In genomic region chr12:75725505-75726120, GRCh38 we compare ENCODE assay signal across 8 cellular contexts.
DNase-seq lines count a peak whose midpoint lies in the region; ATAC-seq and TF ChIP-seq lines count a peak whose summit lies in the region.

No MANE protein-coding gene starts in this region.

- H3K36me3 ChIP-seq in heart right ventricle (no peaks in the 10 kb centered on the region), uterus (no peaks in the 10 kb centered on the region)

- no peak for TF ChIP-seq POLR2A in uterus (IDR thresholded peaks at IDR 0.05)

- H3K4me1 ChIP-seq in heart right ventricle (peaks cover 13 to 54% (median 47%) of the 10 kb centered on the region in 9 donors), uterus (peaks cover 0 to 12% of the 10 kb centered on the region in 2 donors)

- H3K9me3 ChIP-seq in heart right ventricle, result no peaks in the 10 kb centered on the region
- no peaks in the 10 kb centered on the region for H3K9me3 ChIP-seq in uterus

- 36 to 39% methylated on average over 3 of the region's 3 CpGs for WGBS in heart right ventricle, 2 donors

- no peak for DNase-seq in heart right ventricle
- DNase-seq in left ventricle myocardium superior, result no peak
- peak; percentile 88 for DNase-seq in RPMI7951 (ENCODE audit: low read depth)
- DNase-seq in foreskin fibroblast, result peak; percentile 77 to 86
- DNase-seq in uterus, result no peak
- DNase-seq in stimulated activated CD4-positive, alpha-beta T cell treated with anti-CD3 and anti-CD28 coated beads, Interleukin-1b, Interleukin-23, amount 100 ng/mL, for 48 hours, result no peak

- TF ChIP-seq CTCF in heart right ventricle (IDR thresholded peaks at IDR 0.05) (no peak), foreskin fibroblast (IDR thresholded peaks at IDR 0.05; ENCODE audit: low read depth, low read length) (no peak), uterus (IDR thresholded peaks at IDR 0.05) (no peak)

- H3K27ac ChIP-seq in heart right ventricle (peak overlapping the region in 8 of 10 donors; percentile 31 to 89 (median 68)), uterus (peak overlapping the region; percentile 35 to 54)

- peak in 1 of 8 donors; percentile 23 for ATAC-seq in heart right ventricle
- no peak for ATAC-seq in left ventricle myocardium superior
- ATAC-seq in GM19463 (IDR thresholded peaks at IDR 0.05; ENCODE audit: unreplicated experiment), result no peak
- ATAC-seq in GM18498 (IDR thresholded peaks at IDR 0.05; ENCODE audit: unreplicated experiment), result no peak

- H3K27me3 ChIP-seq in heart right ventricle (no peaks in the 10 kb centered on the region), uterus (no peaks in the 10 kb centered on the region)

- intact Hi-C loops in heart right ventricle (cut with DNase I) (loop anchor here in 2 of 10 donors (10.0 kb wide), 1 partner anchor 309 kb away; the partner anchor contains the start of gene PHLDA1 (in 2 of the 2)), left ventricle myocardium superior (cut with micrococcal nuclease) (no loop called here), uterus (cut with DNase I; ENCODE audit: low total_unique reads) (no loop called here)

- H3K4me3 ChIP-seq in heart right ventricle, result no peak overlapping the region
- H3K4me3 ChIP-seq in foreskin fibroblast (ENCODE audit: low read depth in 1 of 2, low read length in 2 of 2), result peak overlapping the region in 1 of 2 donors; percentile 8
- no peak overlapping the region for H3K4me3 ChIP-seq in uterus

Comparison
In these comparisons a context has a peak if more than half of its experiments do, and no peak if none do; other contexts are left out.
1. DNase-seq: peak in RPMI7951 (single experiment) and foreskin fibroblast (2 of 2); none in heart right ventricle (0 of 2), left ventricle myocardium superior (single experiment), uterus (0 of 2) and stimulated activated CD4-positive, alpha-beta T cell treated with anti-CD3 and anti-CD28 coated beads, Interleukin-1b, Interleukin-23, amount 100 ng/mL, for 48 hours (single experiment).